26 cellular contexts compared by ENCODE assay signal in the genomic region with DNA sequence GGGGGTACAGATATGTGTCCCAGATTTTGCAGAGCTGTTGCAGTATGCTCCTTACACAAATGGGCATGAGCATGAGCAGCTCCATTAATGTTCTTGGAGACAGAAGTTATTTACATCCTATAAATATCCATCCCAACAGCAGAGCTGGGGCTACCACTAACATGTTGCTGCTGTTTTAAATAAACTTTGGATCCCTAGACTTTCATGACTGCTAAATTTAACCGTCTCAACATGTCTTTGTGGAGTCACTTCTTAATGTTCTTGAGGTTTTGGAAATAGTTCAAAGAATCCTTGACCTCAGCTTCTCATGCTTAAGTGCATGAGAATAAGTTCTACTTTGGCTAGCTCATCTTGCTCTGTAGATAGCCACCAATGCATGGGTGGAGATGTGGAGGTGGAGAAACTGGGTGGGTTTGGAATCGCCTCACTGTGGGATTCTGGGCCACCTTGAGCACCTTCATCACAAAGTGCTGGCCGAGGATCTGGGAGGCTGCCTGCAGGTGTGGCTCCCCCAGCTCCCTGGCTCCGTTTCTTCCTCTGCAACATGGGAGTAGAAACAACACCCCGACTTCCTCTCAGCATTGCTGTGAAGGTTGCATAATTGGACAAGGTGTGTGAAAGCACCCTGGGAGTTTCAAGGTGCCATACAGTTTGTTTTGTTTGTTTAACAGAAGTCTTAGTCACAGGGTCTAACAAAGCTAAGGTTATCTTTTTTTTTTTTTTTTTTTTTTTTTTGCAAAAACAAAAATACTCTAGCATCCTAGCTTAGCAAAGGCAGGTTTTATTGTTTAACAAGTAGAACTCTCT.
DNase-seq lines count a peak whose midpoint lies in the region; ATAC-seq, FAIRE-seq and TF ChIP-seq lines count a peak whose summit lies in the region.
"Had no signal": no experiment of that assay in that cellular context is flagged by ENCODE, and none has a peak within 500 bp of the region (broad histone marks: within the 10 kb centered on the region; RNA-seq: fewer than 3 reads in every experiment).

No MANE protein-coding gene starts in this region.

- H3K4me3 ChIP-seq in bronchial epithelial cell (ENCODE audit: low read depth, low read length) (no peak overlapping the region), left lung (no peak overlapping the region), pancreas (no peak overlapping the region)
- H3K4me3 ChIP-seq: A549, SJSA1 had no signal

- H3K9me3 ChIP-seq in left lung (no peaks in the 10 kb centered on the region), pancreas (no peaks in the 10 kb centered on the region)
- H3K9me3 ChIP-seq: A549, Caco-2, SJSA1 had no signal

- FAIRE-seq in bronchial epithelial cell (lab: Jason Lieb, UNC) (no peak), pancreas (lab: Jason Lieb, UNC) (no peak)
- FAIRE-seq: A549, GM12891 had no signal

- intact Hi-C loops in left lung (cut with DNase I) (no loop called here), pancreas (cut with DNase I) (no loop called here)

- TF ChIP-seq CTCF in GM13977 (IDR thresholded peaks at IDR 0.05; ENCODE audit: extremely low read depth, insufficient read depth, missing control alignments) (no peak), bronchial epithelial cell (IDR thresholded peaks at IDR 0.05; ENCODE audit: insufficient read depth, low read length, severe bottlenecking) (no peak), left lung (IDR thresholded peaks at IDR 0.05) (no peak), pancreas (IDR thresholded peaks at IDR 0.05) (no peak)

- no peak overlapping the region for H3K27ac ChIP-seq in left lung
- no peak overlapping the region for H3K27ac ChIP-seq in pancreas
- H3K27ac ChIP-seq: A549, SJSA1 had no signal

- no peaks in the 10 kb centered on the region for H3K36me3 ChIP-seq in bronchial epithelial cell (ENCODE audit: control insufficient read depth, insufficient read depth, low read length)
- H3K36me3 ChIP-seq in left lung, result no peaks in the 10 kb centered on the region
- no peaks in the 10 kb centered on the region for H3K36me3 ChIP-seq in pancreas
- H3K36me3 ChIP-seq: SJSA1 had no signal

- H3K4me1 ChIP-seq in left lung (peaks cover 0 to 3% of the 10 kb centered on the region in 2 donors), pancreas (no peaks in the 10 kb centered on the region)
- H3K4me1 ChIP-seq: A549, SJSA1 had no signal

- H3K27me3 ChIP-seq in bronchial epithelial cell (ENCODE audit: control insufficient read depth, insufficient read depth, low read length), result peaks cover 34% of the 10 kb centered on the region
- H3K27me3 ChIP-seq in left lung, result peaks cover 0 to 8% of the 10 kb centered on the region in 2 donors
- H3K27me3 ChIP-seq in pancreas, result no peaks in the 10 kb centered on the region
- H3K27me3 ChIP-seq: SJSA1 had no signal

- 55 to 56% methylated on average over 5 of the region's 5 CpGs for WGBS in pancreas, 2 donors

- ATAC-seq in left lung, result peak; percentile 54
- peak in 3 of 4 donors; percentile 74 to 92 (median 87) for ATAC-seq in pancreas
- ATAC-seq in activated CD4-positive, CD25-positive, alpha-beta regulatory T cell treated with anti-CD3 and anti-CD28 coated beads, Interleukin-2, amount 50 U/mL, for 24 hours, result no peak
- ATAC-seq in HG02759 (IDR thresholded peaks at IDR 0.05; ENCODE audit: unreplicated experiment), result no peak
- ATAC-seq: A549; CD8-positive, alpha-beta T cell; HCT116 had no signal

- in situ Hi-C loops in GM13977 (cut with MboI; ENCODE audit: low pct_unique_long_range_greater_than_20kb, low sequenced_read_pairs, unreplicated experiment), result no loop called here

- DNase-seq in GM13977 (ENCODE audit: low spot score) (peak; percentile 1), bronchial epithelial cell (ENCODE audit: low read depth) (peak; percentile 69), left lung (peak in 1 of 2 donors; percentile 46), pancreas (peak in 3 of 6 donors; percentile 9 to 40 (median 25))
- DNase-seq in stimulated activated naive CD4-positive, alpha-beta T cell treated with Interleukin-2 at 50 U/mL for 16 hours (lab: John Stamatoyannopoulos, UW), result no peak
- DNase-seq: AML-193; C1 segment of cervical spinal cord; Caco-2; GF-D8; Karpas-422; NCI-H1092 treated with DMSO at 0.1 percent for 48 hours; NCI-H1436; NCI-H187; NCI-H446 treated with DMSO at 0.1 percent for 48 hours; NCI-H526; NCI-H82; NK-92 treated with Interleukin-12 subunit alpha and Interleukin-12 subunit beta, amount 100 ng/mL, for 24 hours; Right ventricle myocardium superior; RPMI8226 had no signal

Comparison
In these comparisons a context has a peak if more than half of its experiments do, and no peak if none do; other contexts are left out.
1. ATAC-seq: peak in left lung (single experiment) and pancreas (3 of 4); none in activated CD4-positive, CD25-positive, alpha-beta regulatory T cell treated with anti-CD3 and anti-CD28 coated beads, Interleukin-2, amount 50 U/mL, for 24 hours (0 of 2) and HG02759 (single experiment).